Comparison of ENCODE assay signal across 24 cellular contexts in genomic region chr2:119006441-119006840, GRCh38.
"Had no signal": no experiment of that assay in that cellular context is flagged by ENCODE, and none has a peak within 500 bp of the region (broad histone marks: within the 10 kb centered on the region; RNA-seq: fewer than 3 reads in every experiment).

No MANE protein-coding gene starts in this region.

- H3K4me3 ChIP-seq: ascending aorta, breast epithelium, cardiac muscle cell, colonic mucosa, esophagus squamous epithelium, gastroesophageal sphincter had no signal

- H3K36me3 Mint-ChIP-seq: activated naive CD4-positive, alpha-beta T cell treated with anti-CD3 and anti-CD28 coated beads, Interleukin-2, amount 10 ng/mL, durations not matched to agents 7 days and 5 days; activated naive CD8-positive, alpha-beta T cell treated with anti-CD3 and anti-CD28 coated beads, Interleukin-2, amount 10 ng/mL, durations not matched to agents 7 days and 5 days; brain had no signal

- H3K27me3 ChIP-seq: ascending aorta had no signal

- H3K4me3 Mint-ChIP-seq: activated CD4-positive, alpha-beta T cell treated with anti-CD3 and anti-CD28 coated beads for 36 hours; activated CD4-positive, alpha-beta T cell treated with anti-CD3 and anti-CD28 coated beads, Interleukin-2, amount 10 ng/mL, durations not matched to agents 24 days and 14 days; activated naive CD4-positive, alpha-beta T cell treated with anti-CD3 and anti-CD28 coated beads, Interleukin-2, amount 10 ng/mL, durations not matched to agents 7 days and 5 days; activated naive CD8-positive, alpha-beta T cell treated with anti-CD3 and anti-CD28 coated beads, Interleukin-2, amount 10 ng/mL, durations not matched to agents 7 days and 5 days; activated T-cell treated with anti-CD3 and anti-CD28 coated beads, Interleukin-2, amount 50 U/mL, for 24 hours; activated T-cell treated with anti-CD3 and anti-CD28 coated beads, Interleukin-2, amount 50 U/mL, for 72 hours; brain had no signal

- H3K27ac Mint-ChIP-seq: activated CD4-positive, alpha-beta T cell treated with anti-CD3 and anti-CD28 coated beads for 36 hours; activated CD4-positive, alpha-beta T cell treated with anti-CD3 and anti-CD28 coated beads, Interleukin-2, amount 10 ng/mL, durations not matched to agents 24 days and 14 days; activated naive CD4-positive, alpha-beta T cell treated with anti-CD3 and anti-CD28 coated beads, Interleukin-2, amount 10 ng/mL, durations not matched to agents 7 days and 5 days; activated naive CD4-positive, alpha-beta T cell treated with anti-CD3 and anti-CD28 coated beads, Interleukin-2, amount 50 U/mL, for 72 hours; activated naive CD8-positive, alpha-beta T cell treated with anti-CD3 and anti-CD28 coated beads, Interleukin-2, amount 10 ng/mL, durations not matched to agents 7 days and 5 days; activated T-cell treated with anti-CD3 and anti-CD28 coated beads, Interleukin-2, amount 50 U/mL, for 24 hours; activated T-cell treated with anti-CD3 and anti-CD28 coated beads, Interleukin-2, amount 50 U/mL, for 72 hours; brain had no signal

- H3K9me3 ChIP-seq: colonic mucosa, esophagus squamous epithelium had no signal

- H3K36me3 ChIP-seq: ascending aorta, breast epithelium, cardiac muscle cell, colonic mucosa, esophagus squamous epithelium, gastroesophageal sphincter had no signal

- H3K9me3 Mint-ChIP-seq: activated CD4-positive, alpha-beta T cell treated with anti-CD3 and anti-CD28 coated beads, Interleukin-2, amount 10 ng/mL, durations not matched to agents 24 days and 14 days; activated naive CD4-positive, alpha-beta T cell treated with anti-CD3 and anti-CD28 coated beads, Interleukin-2, amount 10 ng/mL, durations not matched to agents 7 days and 5 days had no signal

- DNase-seq: activated CD4-positive, alpha-beta T cell treated with anti-CD3 and anti-CD28 coated beads for 36 hours; activated CD4-positive, alpha-beta T cell treated with anti-CD3 and anti-CD28 coated beads, Interleukin-2, amount 10 ng/mL, durations not matched to agents 24 days and 14 days; activated CD4-positive, CD25-positive, alpha-beta regulatory T cell; activated gamma-delta T cell; activated naive CD4-positive, alpha-beta T cell; activated naive CD4-positive, alpha-beta T cell treated with anti-CD3 and anti-CD28 coated beads, Interleukin-2, amount 10 ng/mL, durations not matched to agents 7 days and 5 days; activated naive CD8-positive, alpha-beta T cell treated with anti-CD3 and anti-CD28 coated beads, Interleukin-2, amount 10 ng/mL, durations not matched to agents 7 days and 5 days; activated T-cell treated with anti-CD3 and anti-CD28 coated beads for 4 hours; activated T-cell treated with anti-CD3 and anti-CD28 coated beads, Interleukin-2, amount 50 U/mL, for 24 hours; activated T-cell treated with anti-CD3 and anti-CD28 coated beads, Interleukin-2, amount 50 U/mL, for 72 hours; central memory CD4-positive, alpha-beta T cell; cerebellar nuclear complex; colonic mucosa; effector CD8-positive, alpha-beta T cell; esophagus squamous epithelium; foreskin melanocyte; T-helper 2 cell had no signal

- H3K27ac ChIP-seq: ascending aorta, breast epithelium, cardiac muscle cell, colonic mucosa, epithelial cell of prostate, esophagus squamous epithelium, gastroesophageal sphincter had no signal

- H3K4me1 ChIP-seq: ascending aorta, breast epithelium, colonic mucosa had no signal

- H3K4me1 Mint-ChIP-seq: activated CD4-positive, alpha-beta T cell treated with anti-CD3 and anti-CD28 coated beads for 36 hours; activated CD4-positive, alpha-beta T cell treated with anti-CD3 and anti-CD28 coated beads, Interleukin-2, amount 10 ng/mL, durations not matched to agents 24 days and 14 days; activated naive CD4-positive, alpha-beta T cell treated with anti-CD3 and anti-CD28 coated beads, Interleukin-2, amount 10 ng/mL, durations not matched to agents 7 days and 5 days; activated naive CD8-positive, alpha-beta T cell treated with anti-CD3 and anti-CD28 coated beads, Interleukin-2, amount 10 ng/mL, durations not matched to agents 7 days and 5 days; brain had no signal
